10 cellular contexts compared by ENCODE assay signal in the genomic region with DNA sequence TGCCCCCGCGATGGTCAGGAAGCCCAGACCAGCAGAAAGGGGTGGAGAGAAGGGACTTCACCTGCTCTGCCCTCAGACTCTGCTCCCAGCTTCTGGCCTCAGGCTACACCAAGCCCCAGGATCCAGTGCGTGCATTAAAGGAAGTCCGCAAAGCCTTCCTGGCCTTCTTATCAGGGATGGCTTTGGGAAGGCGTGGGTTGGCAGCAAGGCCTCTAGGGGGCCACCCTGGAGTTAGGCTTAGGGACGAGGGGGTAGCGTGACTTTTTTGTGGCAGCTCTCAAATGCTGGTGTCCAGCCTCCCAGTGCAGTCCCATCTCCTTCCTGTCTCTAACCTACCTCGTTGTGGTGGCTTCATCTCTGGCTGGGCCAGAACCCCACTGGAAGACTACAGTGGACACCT. TPM values are rescaled to one million over a fixed set of nuclear protein-coding genes. Genes with fewer than 3 reads are reported as not detected.
DNase-seq lines count a peak whose midpoint lies in the region; ATAC-seq, FAIRE-seq and TF ChIP-seq lines count a peak whose summit lies in the region.
"Had no signal": no experiment of that assay in that cellular context is flagged by ENCODE, and none has a peak within 500 bp of the region (broad histone marks: within the 10 kb centered on the region; RNA-seq: fewer than 3 reads in every experiment).

No MANE protein-coding gene starts in this region.

- FAIRE-seq in astrocyte (lab: Jason Lieb, UNC): no peak

- no peak overlapping the region for H3K4me3 Mint-ChIP-seq in astrocyte (ENCODE audit: unreplicated experiment)

- H3K27me3 Mint-ChIP-seq in astrocyte (ENCODE audit: low read depth, unreplicated experiment): peaks cover 2% of the 10 kb centered on the region

- H3K9me3 ChIP-seq in BLaER1 treated with 17β-estradiol and CSF1 and Interleukin-3, amounts not matched to agents 10 nM and 100 nM (replicated peaks in 1 of 11): no peaks in the 10 kb centered on the region
- H3K9me3 ChIP-seq in astrocyte (ENCODE audit: insufficient read depth, low read depth, low read length) (no peaks in the 10 kb centered on the region), lower lobe of right lung (no peaks in the 10 kb centered on the region)
- no peaks in the 10 kb centered on the region for H3K9me3 ChIP-seq in effector memory CD4-positive, alpha-beta T cell (ENCODE audit: control insufficient read depth, low read length)
- H3K9me3 ChIP-seq: neutrophil had no signal

- peak overlapping the region; percentile 35 to 98 (median 62) for H3K4me2 ChIP-seq in BLaER1 treated with 17β-estradiol and CSF1 and Interleukin-3, amounts not matched to agents 10 nM and 100 nM
- H3K4me2 ChIP-seq in astrocyte (ENCODE audit: low read length): no peak overlapping the region

- no peak overlapping the region for H2AFZ ChIP-seq in astrocyte (ENCODE audit: low read depth, low read length)

- CTCF ChIA-PET in HEK293T (lab: Yijun Ruan, JAX): interaction anchor here (1.3 to 3.2 kb wide), 3 partner anchors 11 to 42 kb away, joined by 3 to 14 read pairs (median 4); a partner anchor contains a TSS

- no peaks in the 10 kb centered on the region for H3K36me3 Mint-ChIP-seq in astrocyte (ENCODE audit: low read depth, unreplicated experiment)

- H3K9ac ChIP-seq in BLaER1 treated with 17β-estradiol and CSF1 and Interleukin-3, amounts not matched to agents 10 nM and 100 nM: no peak overlapping the region
- no peak overlapping the region for H3K9ac ChIP-seq in astrocyte (ENCODE audit: low read length)

- TF ChIP-seq CTCF in astrocyte (IDR thresholded peaks at IDR 0.05; ENCODE audit: insufficient read depth, low read depth, low read length) (peak; percentile 22), lower lobe of right lung (IDR thresholded peaks at IDR 0.05) (peak; percentile 28)

- peaks cover 29 to 66% (median 61%) of the 10 kb centered on the region in 10 experiments for H3K4me1 ChIP-seq in BLaER1 treated with 17β-estradiol and CSF1 and Interleukin-3, amounts not matched to agents 10 nM and 100 nM
- no peaks in the 10 kb centered on the region for H3K4me1 ChIP-seq in astrocyte (ENCODE audit: insufficient read depth, low read length)
- peaks cover 12% of the 10 kb centered on the region for H3K4me1 ChIP-seq in lower lobe of right lung
- no peaks in the 10 kb centered on the region for H3K4me1 ChIP-seq in effector memory CD4-positive, alpha-beta T cell (ENCODE audit: control insufficient read depth, insufficient read depth, low read length, poor library complexity, severe bottlenecking)

- ATAC-seq in lower lobe of right lung: no peak
- no peak for ATAC-seq in GM19397 (IDR thresholded peaks at IDR 0.05; ENCODE audit: unreplicated experiment)
- ATAC-seq in HG03159 (IDR thresholded peaks at IDR 0.05; ENCODE audit: unreplicated experiment): no peak

- no peak overlapping the region for H3K4me3 ChIP-seq in BLaER1 treated with 17β-estradiol and CSF1 and Interleukin-3, amounts not matched to agents 10 nM and 100 nM
- H3K4me3 ChIP-seq in astrocyte (ENCODE audit: insufficient read depth, low read depth, low read length) (no peak overlapping the region), lower lobe of right lung (no peak overlapping the region)
- H3K4me3 ChIP-seq in effector memory CD4-positive, alpha-beta T cell (ENCODE audit: insufficient read depth, low read depth, low read length, poor library complexity, severe bottlenecking): no peak overlapping the region

- intact Hi-C loops in lower lobe of right lung (cut with DNase I): loop anchor here (10.0 kb wide), 1 partner anchor 110 kb away; no protein-coding TSS in a partner anchor

- no peak overlapping the region for H3K27ac Mint-ChIP-seq in astrocyte (ENCODE audit: unreplicated experiment)

- H3K27me3 ChIP-seq in BLaER1 treated with 17β-estradiol and CSF1 and Interleukin-3, amounts not matched to agents 10 nM and 100 nM: peaks cover 0 to 3% (median 0%) of the 10 kb centered on the region in 11 experiments; a peak in 1 of 22 replicates
- no peaks in the 10 kb centered on the region for H3K27me3 ChIP-seq in astrocyte (ENCODE audit: insufficient read depth, low read length)
- H3K27me3 ChIP-seq in lower lobe of right lung (ENCODE audit: low read depth): no peaks in the 10 kb centered on the region
- H3K27me3 ChIP-seq in effector memory CD4-positive, alpha-beta T cell (replicated peaks; ENCODE audit: control insufficient read depth, insufficient read depth, low read length, poor library complexity, severe bottlenecking): no peaks in the 10 kb centered on the region
- H3K27me3 ChIP-seq: neutrophil had no signal

- no peaks in the 10 kb centered on the region for H3K79me2 ChIP-seq in astrocyte (ENCODE audit: insufficient read depth, low read length)

- H4K20me1 ChIP-seq in BLaER1 treated with 17β-estradiol and CSF1 and Interleukin-3, amounts not matched to agents 10 nM and 100 nM: no peaks in the 10 kb centered on the region
- H4K20me1 ChIP-seq in astrocyte (ENCODE audit: insufficient read depth, low read length): no peaks in the 10 kb centered on the region

- no peaks in the 10 kb centered on the region for H3K9me3 Mint-ChIP-seq in astrocyte (ENCODE audit: unreplicated experiment)

- peaks cover 6% of the 10 kb centered on the region for H3K4me1 Mint-ChIP-seq in astrocyte (ENCODE audit: low read depth, unreplicated experiment)

- H3K36me3 ChIP-seq in BLaER1 treated with 17β-estradiol and CSF1 and Interleukin-3, amounts not matched to agents 10 nM and 100 nM: no peaks in the 10 kb centered on the region
- no peaks in the 10 kb centered on the region for H3K36me3 ChIP-seq in astrocyte (ENCODE audit: insufficient read depth, low read length)
- no peaks in the 10 kb centered on the region for H3K36me3 ChIP-seq in lower lobe of right lung
- H3K36me3 ChIP-seq in effector memory CD4-positive, alpha-beta T cell (ENCODE audit: control insufficient read depth, insufficient read depth, low read length): no peaks in the 10 kb centered on the region
- H3K36me3 ChIP-seq: neutrophil had no signal

- no peak overlapping the region for H3K27ac ChIP-seq in BLaER1 treated with 17β-estradiol and CSF1 and Interleukin-3, amounts not matched to agents 10 nM and 100 nM
- H3K27ac ChIP-seq in astrocyte (ENCODE audit: low read depth, low read length) (no peak overlapping the region), lower lobe of right lung (no peak overlapping the region)
- no peak overlapping the region for H3K27ac ChIP-seq in effector memory CD4-positive, alpha-beta T cell (ENCODE audit: insufficient read depth, low read length, poor library complexity, severe bottlenecking)
- H3K27ac ChIP-seq: neutrophil had no signal

- peak; percentile 64 for DNase-seq in HEK293T (ENCODE audit: extremely low spot score)
- DNase-seq in astrocyte (ENCODE audit: low read depth): no peak
- DNase-seq in lower lobe of right lung: no peak
- DNase-seq in effector memory CD4-positive, alpha-beta T cell: no peak
- DNase-seq in HCEC 1CT: no peak
- DNase-seq: amniotic stem cell had no signal

- POLR2A ChIA-PET in HEK293T (lab: Yijun Ruan, JAX): interaction anchor here (1.1 kb wide), 1 partner anchor 8 kb away, joined by 3 read pairs; no protein-coding TSS in a partner anchor

TF ChIP-seq in HEK293T, 16 proteins besides CTCF, POLR2A, EP300 and RAD21:
- TF ChIP-seq, protein P1, sequence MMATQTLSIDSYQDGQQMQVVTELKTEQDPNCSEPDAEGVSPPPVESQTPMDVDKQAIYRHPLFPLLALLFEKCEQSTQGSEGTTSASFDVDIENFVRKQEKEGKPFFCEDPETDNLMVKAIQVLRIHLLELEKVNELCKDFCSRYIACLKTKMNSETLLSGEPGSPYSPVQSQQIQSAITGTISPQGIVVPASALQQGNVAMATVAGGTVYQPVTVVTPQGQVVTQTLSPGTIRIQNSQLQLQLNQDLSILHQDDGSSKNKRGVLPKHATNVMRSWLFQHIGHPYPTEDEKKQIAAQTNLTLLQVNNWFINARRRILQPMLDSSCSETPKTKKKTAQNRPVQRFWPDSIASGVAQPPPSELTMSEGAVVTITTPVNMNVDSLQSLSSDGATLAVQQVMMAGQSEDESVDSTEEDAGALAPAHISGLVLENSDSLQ (IDR thresholded peaks at IDR 0.05): no peak
- no peak for TF ChIP-seq ARNT (IDR thresholded peaks at IDR 0.05)
- TF ChIP-seq TARDBP (IDR thresholded peaks at IDR 0.05): no peak
- TF ChIP-seq LEF1 (IDR thresholded peaks at IDR 0.05; ENCODE audit: borderline replicate concordance): no peak
- TF ChIP-seq NFRKB (IDR thresholded peaks at IDR 0.05): no peak
- TF ChIP-seq CTBP1 (IDR thresholded peaks at IDR 0.05; ENCODE audit: borderline replicate concordance): no peak
- no peak for TF ChIP-seq HDGF (IDR thresholded peaks at IDR 0.05; ENCODE audit: borderline replicate concordance)

RNA-seq across cellular contexts. Expression of a gene that starts 18.9 kb away (rescaled TPM):
- total RNA-seq in astrocyte (768 and 872 TPM in 2 replicates), lower lobe of right lung (765 TPM)

RNA-seq across cellular contexts. Expression of a gene that starts 31.3 kb away (rescaled TPM):
- total RNA-seq in astrocyte (16.4 and 21.1 TPM in 2 replicates), lower lobe of right lung (20.6 TPM)

RNA-seq across cellular contexts. Expression of a gene that starts 39.7 kb away (rescaled TPM):
- total RNA-seq in astrocyte (10.9 and 11.8 TPM in 2 replicates), lower lobe of right lung (17.8 TPM)

RNA-seq across cellular contexts. Expression of a gene that starts 40.8 kb away (rescaled TPM):
- 10.3 and 12.3 TPM in 2 replicates for total RNA-seq in astrocyte
- 48.8 TPM for total RNA-seq in lower lobe of right lung

RNA-seq across cellular contexts. Expression of a gene that starts 41.8 kb away (rescaled TPM):
- total RNA-seq in astrocyte (24.2 and 24.9 TPM in 2 replicates), lower lobe of right lung (28.8 TPM)
